ENCODE assay signal across 19 cellular contexts in genomic region chr2:26582890-26583289, GRCh38. TPM values are rescaled to one million over a fixed set of nuclear protein-coding genes. Genes with fewer than 3 reads are reported as not detected.
DNase-seq lines count a peak whose midpoint lies in the region; TF ChIP-seq lines count a peak whose summit lies in the region.
"Had no signal": no experiment of that assay in that cellular context is flagged by ENCODE, and none has a peak within 500 bp of the region (broad histone marks: within the 10 kb centered on the region; RNA-seq: fewer than 3 reads in every experiment).

No MANE protein-coding gene starts in this region.

- peaks cover 52% of the 10 kb centered on the region for H3K27me3 Mint-ChIP-seq in osteocyte (ENCODE audit: unreplicated experiment)

- no peaks in the 10 kb centered on the region for H3K9me3 Mint-ChIP-seq in osteocyte (ENCODE audit: unreplicated experiment)

- H3K27ac Mint-ChIP-seq in osteocyte (ENCODE audit: unreplicated experiment): no peak overlapping the region
- H3K27ac Mint-ChIP-seq: B cell, CD14-positive monocyte had no signal

- no peak for TF ChIP-seq CTCF in osteocyte (IDR thresholded peaks at IDR 0.05)

- H3K4me1 Mint-ChIP-seq in osteocyte (ENCODE audit: unreplicated experiment): no peaks in the 10 kb centered on the region
- H3K4me1 Mint-ChIP-seq: B cell, CD14-positive monocyte had no signal

- DNase-seq in activated effector memory CD4-positive, alpha-beta T cell treated with anti-CD3 and anti-CD28 coated beads, Interleukin-2, amount 50 U/mL, for 16 hours: peak; percentile 41
- no peak for DNase-seq in activated effector memory CD4-positive, alpha-beta T cell treated with Interleukin-2 at 50 U/mL for 16 hours
- peak; percentile 32 for DNase-seq in ecto neural progenitor cell (ENCODE audit: low spot score)
- DNase-seq in osteocyte (ENCODE audit: extremely low spot score, unreplicated experiment): peak; percentile 75
- peak; percentile 27 for DNase-seq in ureter (ENCODE audit: low spot score)
- no peak for DNase-seq in KG1 (lab: John Stamatoyannopoulos, UW)
- DNase-seq in NCI-H526 (lab: John Stamatoyannopoulos, UW): no peak
- DNase-seq: GDM1, GOT3, HCEC 1CT, NCI-H1105, NCI-H2081, NCI-H2171 treated with DMSO at 0.1 percent for 48 hours, NCI-H524 treated with DMSO at 0.1 percent for 48 hours, OCI-M1 had no signal

- no peaks in the 10 kb centered on the region for H3K36me3 Mint-ChIP-seq in osteocyte (ENCODE audit: unreplicated experiment)
- H3K36me3 Mint-ChIP-seq: CD14-positive monocyte had no signal

- no peak overlapping the region for H3K4me3 Mint-ChIP-seq in osteocyte (ENCODE audit: unreplicated experiment)
- H3K4me3 Mint-ChIP-seq: B cell, CD14-positive monocyte had no signal

RNA-seq across cellular contexts. Expression of gene CIB4, which starts 58.3 kb away (rescaled TPM):
- total RNA-seq in osteocyte (not detected in 2 replicates), ureter (not detected)
- total RNA-seq: B cell, HT1080, Right ventricle myocardium inferior had no signal

Comparison
In these comparisons a context has a peak if more than half of its experiments do, and no peak if none do; other contexts are left out.
1. DNase-seq: peak in activated effector memory CD4-positive, alpha-beta T cell treated with anti-CD3 and anti-CD28 coated beads, Interleukin-2, amount 50 U/mL, for 16 hours (single experiment), ecto neural progenitor cell (single experiment), osteocyte (single experiment) and ureter (single experiment); none in activated effector memory CD4-positive, alpha-beta T cell treated with Interleukin-2 at 50 U/mL for 16 hours (single experiment), KG1 (single experiment) and NCI-H526 (0 of 2).